Comparison of ENCODE assay signal across 1 cellular context in genomic region chr12:124861898-124862676, GRCh38.
TF ChIP-seq lines count a peak whose summit lies in the region.

No MANE protein-coding gene starts in this region.

TF ChIP-seq in GM12878, 131 proteins besides CTCF, POLR2A, EP300 and RAD21 (continued from another document and continues in another):
- TF ChIP-seq SRF (IDR thresholded peaks at IDR 0.05; ENCODE audit: low read depth in 2 of 2, low read length in 2 of 2) (no peak), ZNF687 (IDR thresholded peaks at IDR 0.05) (no peak), RFX5 (IDR thresholded peaks at IDR 0.05; ENCODE audit: low read depth, low read length) (no peak), E4F1 (IDR thresholded peaks at IDR 0.05; ENCODE audit: borderline replicate concordance, partially characterized antibody) (no peak), ATF2 (IDR thresholded peaks at IDR 0.05; ENCODE audit: low read length) (no peak), RB1 (IDR thresholded peaks at IDR 0.05; ENCODE audit: borderline replicate concordance) (no peak), RAD51 (IDR thresholded peaks at IDR 0.05) (peak; percentile 24; the same call in 1 of the 2 replicates), BHLHE40 (IDR thresholded peaks at IDR 0.05; ENCODE audit: borderline replicate concordance in 1 of 2, low read depth in 2 of 2, low read length in 1 of 2) (peak; percentile 28 to 45; a peak in 2 of 4 replicates), KDM1A (IDR thresholded peaks at IDR 0.05; ENCODE audit: borderline replicate concordance) (no peak), HCFC1 (IDR thresholded peaks at IDR 0.05; ENCODE audit: low read length) (no peak), ASH2L (IDR thresholded peaks at IDR 0.05; ENCODE audit: borderline replicate concordance, low read depth) (no peak), TCF12 (IDR thresholded peaks at IDR 0.05; ENCODE audit: low read depth, low read length) (0 out of 2 replicates have a peak, but pooled peaks have one; percentile 7), KAT2A (conservative IDR thresholded peaks at IDR 0.05; ENCODE audit: control insufficient read depth, low read depth, low read length) (no peak), PML (IDR thresholded peaks at IDR 0.05; ENCODE audit: low read length) (no peak), TCF7 (IDR thresholded peaks at IDR 0.05; ENCODE audit: borderline replicate concordance) (no peak), SREBF2 (IDR thresholded peaks at IDR 0.05; ENCODE audit: low read length) (no peak), ZNF622 (IDR thresholded peaks at IDR 0.05) (no peak), CBX5 (IDR thresholded peaks at IDR 0.05; ENCODE audit: low read depth) (no peak), DPF2 (IDR thresholded peaks at IDR 0.05) (peak; percentile 42; the same call in 1 of the 2 replicates), IRF5 (IDR thresholded peaks at IDR 0.05; ENCODE audit: borderline replicate concordance) (no peak), BCL3 (IDR thresholded peaks at IDR 0.05; ENCODE audit: borderline replicate concordance, insufficient read depth, low read depth, low read length, poor library complexity, severe bottlenecking) (peak; percentile 13), SIN3A (IDR thresholded peaks at IDR 0.05; ENCODE audit: low read depth, low read length) (no peak), SUZ12 (IDR thresholded peaks at IDR 0.05; ENCODE audit: unreplicated experiment) (no peak), TAF1 (IDR thresholded peaks at IDR 0.05; ENCODE audit: borderline replicate concordance, low read depth, low read length) (no peak), POLR2AphosphoS5 (IDR thresholded peaks at IDR 0.05; ENCODE audit: low read length) (no peak), CBFB (IDR thresholded peaks at IDR 0.05; ENCODE audit: low read depth) (no peak), NFIC (IDR thresholded peaks at IDR 0.05; ENCODE audit: low read depth, low read length) (no peak), JUND (IDR thresholded peaks at IDR 0.05; ENCODE audit: low read depth, low read length) (0 out of 2 replicates have a peak, but pooled peaks have one; percentile 44), FOS (IDR thresholded peaks at IDR 0.05; ENCODE audit: borderline replicate concordance, extremely low read depth, insufficient read length) (no peak), MEF2B (IDR thresholded peaks at IDR 0.05; ENCODE audit: partially characterized antibody, poor library complexity, severe bottlenecking) (peak; percentile 68), IRF4 (IDR thresholded peaks at IDR 0.05; ENCODE audit: low read depth, low read length) (peak; percentile 71), TARDBP (IDR thresholded peaks at IDR 0.05; ENCODE audit: borderline replicate concordance) (no peak), POU2F2 (IDR thresholded peaks at IDR 0.05; ENCODE audit: borderline replicate concordance, low read depth, low read length) (no peak), CREM (IDR thresholded peaks at IDR 0.05; ENCODE audit: low read depth) (peak; percentile 38), GABPA (IDR thresholded peaks at IDR 0.05; ENCODE audit: low read depth) (no peak), HDAC6 (IDR thresholded peaks at IDR 0.05; ENCODE audit: unreplicated experiment) (no peak), WRNIP1 (IDR thresholded peaks at IDR 0.05; ENCODE audit: borderline replicate concordance, low read depth, low read length) (no peak), ZBTB4 (CRISPR knock-in tag; IDR thresholded peaks at IDR 0.05) (no peak), CHD2 (IDR thresholded peaks at IDR 0.05; ENCODE audit: borderline replicate concordance, low read depth, low read length) (no peak), ZNF592 (IDR thresholded peaks at IDR 0.05) (no peak), ETV6 (conservative IDR thresholded peaks at IDR 0.05 in 1 of 2, IDR thresholded peaks at IDR 0.05 in 1 of 2; ENCODE audit: borderline replicate concordance in 1 of 2, low read depth in 1 of 2) (no peak), SMC3 (IDR thresholded peaks at IDR 0.05; ENCODE audit: borderline replicate concordance, low read length) (0 out of 2 replicates have a peak, but pooled peaks have one; percentile 5), HDGF (IDR thresholded peaks at IDR 0.05) (no peak), NBN (IDR thresholded peaks at IDR 0.05) (no peak), PKNOX1 (IDR thresholded peaks at IDR 0.05) (peak; percentile 51), IKZF2 (IDR thresholded peaks at IDR 0.05) (0 out of 4 replicates have a peak, but pooled peaks of 1 of the 2 experiments have one; percentile 4), NR2C2 (IDR thresholded peaks at IDR 0.05; ENCODE audit: borderline replicate concordance, control insufficient read depth, insufficient read length, low read depth) (no peak)
